In genomic region chr7:152894295-152895170, GRCh38 we compare ENCODE assay signal across 9 cellular contexts.
A peak's percentile ranks its signal among the peaks of the same experiment; 100 is the strongest.
DNase-seq lines count a peak whose midpoint lies in the region; ATAC-seq and TF ChIP-seq lines count a peak whose summit lies in the region.
"Had no signal": no experiment of that assay in that cellular context is flagged by ENCODE, and none has a peak within 500 bp of the region (broad histone marks: within the 10 kb centered on the region; RNA-seq: fewer than 3 reads in every experiment).

No MANE protein-coding gene starts in this region.

- DNase-seq in CD8-positive, alpha-beta T cell: peak in 1 of 7 experiments; percentile 48
- DNase-seq in HuH-7 (ENCODE audit: low spot score) (peak; percentile 91), astrocyte of the cerebellum (ENCODE audit: low read depth) (no peak), type B pancreatic cell (ENCODE audit: extremely low spot score, unreplicated experiment) (no peak), amniotic stem cell (lab: John Stamatoyannopoulos, UW) (no peak)
- DNase-seq in stimulated activated naive CD4-positive, alpha-beta T cell treated with Interleukin-2 at 50 U/mL for 16 hours (lab: John Stamatoyannopoulos, UW): no peak

- H3K36me3 ChIP-seq in CD8-positive, alpha-beta T cell (ENCODE audit: insufficient read depth, low read length): no peaks in the 10 kb centered on the region
- H3K36me3 ChIP-seq in liver (ENCODE audit: control insufficient read depth in 4 of 4, insufficient read depth in 3 of 4, low read depth in 1 of 4, low read length in 3 of 4): no peaks in the 10 kb centered on the region

- CTCF ChIA-PET in CD8-positive, alpha-beta T cell (lab: Charles Lee): interaction anchor here (1.1 kb wide), 1 partner anchor 11 kb away, joined by 3 read pairs; no protein-coding TSS in a partner anchor

- TF ChIP-seq CTCF in CD8-positive, alpha-beta T cell (IDR thresholded peaks at IDR 0.05): peak; percentile 59
- TF ChIP-seq CTCF in astrocyte of the cerebellum (IDR thresholded peaks at IDR 0.05; ENCODE audit: low read depth, low read length, missing control alignments) (peak; percentile 74), liver (IDR thresholded peaks at IDR 0.05; ENCODE audit: low read depth, low read length, missing input control) (peak; percentile 69), type B pancreatic cell (conservative IDR thresholded peaks at IDR 0.05) (peak; percentile 97)

- TF ChIP-seq RAD21 in liver (IDR thresholded peaks at IDR 0.05): peak; percentile 79 to 82

- H3K4me1 ChIP-seq in CD8-positive, alpha-beta T cell (ENCODE audit: insufficient read depth, low read length): peaks cover 3% of the 10 kb centered on the region
- H3K4me1 ChIP-seq in liver (ENCODE audit: control insufficient read depth in 4 of 4, insufficient read depth in 4 of 4, low read length in 3 of 4): peaks cover 2 to 16% (median 9%) of the 10 kb centered on the region in 4 donors

- intact Hi-C loops in CD8-positive, alpha-beta T cell (cut with DNase I, micrococcal nuclease): loop anchor here in 1 of 2 experiments (10.0 kb wide), 1 partner anchor 1610 kb away; no protein-coding TSS in a partner anchor

- POLR2A ChIA-PET in CD8-positive, alpha-beta T cell (lab: Charles Lee): no interaction called here

- H3K9me3 Mint-ChIP-seq in CD8-positive, alpha-beta T cell: no peaks in the 10 kb centered on the region
- H3K9me3 Mint-ChIP-seq in type B pancreatic cell: no peaks in the 10 kb centered on the region

- no peak overlapping the region for H3K4me3 Mint-ChIP-seq in CD8-positive, alpha-beta T cell
- H3K4me3 Mint-ChIP-seq in type B pancreatic cell: no peak overlapping the region

- no peak overlapping the region for H3K4me3 ChIP-seq in CD8-positive, alpha-beta T cell (ENCODE audit: low read depth, low read length)
- H3K4me3 ChIP-seq in astrocyte of the cerebellum (ENCODE audit: low read depth, low read length) (no peak overlapping the region), liver (ENCODE audit: low read depth in 1 of 3, low read length in 3 of 3) (no peak overlapping the region)

- no peak overlapping the region for H3K27ac ChIP-seq in CD8-positive, alpha-beta T cell (ENCODE audit: low read depth, low read length)
- H3K27ac ChIP-seq in liver (ENCODE audit: low read depth in 1 of 2, low read length in 2 of 2): no peak overlapping the region

- no peaks in the 10 kb centered on the region for H3K36me3 Mint-ChIP-seq in CD8-positive, alpha-beta T cell
- no peaks in the 10 kb centered on the region for H3K36me3 Mint-ChIP-seq in type B pancreatic cell

- H3K4me1 Mint-ChIP-seq in CD8-positive, alpha-beta T cell (ENCODE audit: low read depth): peaks cover 2% of the 10 kb centered on the region
- H3K4me1 Mint-ChIP-seq in type B pancreatic cell (ENCODE audit: unreplicated experiment): no peaks in the 10 kb centered on the region
- H3K4me1 Mint-ChIP-seq: IgD-negative memory B cell had no signal

- no peak overlapping the region for H3K9ac ChIP-seq in liver (ENCODE audit: low read depth in 1 of 2, low read length in 2 of 2)

- H3K27me3 Mint-ChIP-seq in CD8-positive, alpha-beta T cell (ENCODE audit: low read depth): peaks cover 7% of the 10 kb centered on the region
- peaks cover 19% of the 10 kb centered on the region for H3K27me3 Mint-ChIP-seq in type B pancreatic cell

- WGBS in liver: 34% methylated on average over 52 of the region's 52 CpGs

- no peaks in the 10 kb centered on the region for H3K9me3 ChIP-seq in CD8-positive, alpha-beta T cell (ENCODE audit: low read length)
- no peaks in the 10 kb centered on the region for H3K9me3 ChIP-seq in liver (ENCODE audit: control insufficient read depth in 4 of 4, low read length in 3 of 4)

- no peak for ATAC-seq in CD8-positive, alpha-beta T cell
- ATAC-seq in GM18907 (IDR thresholded peaks at IDR 0.05; ENCODE audit: unreplicated experiment): peak; percentile 58

- H3K27ac Mint-ChIP-seq in CD8-positive, alpha-beta T cell: no peak overlapping the region
- H3K27ac Mint-ChIP-seq in type B pancreatic cell: no peak overlapping the region
- H3K27ac Mint-ChIP-seq: IgD-negative memory B cell had no signal

- no peaks in the 10 kb centered on the region for H3K27me3 ChIP-seq in CD8-positive, alpha-beta T cell (ENCODE audit: insufficient read depth, low read length)
- H3K27me3 ChIP-seq in liver (ENCODE audit: control insufficient read depth in 4 of 4, insufficient read depth in 4 of 4, low read length in 3 of 4): no peaks in the 10 kb centered on the region

- in situ Hi-C loops in astrocyte of the cerebellum (cut with HindIII; ENCODE audit: low sequenced_read_pairs): no loop called here

TF ChIP-seq in liver, 16 proteins besides CTCF, POLR2A, EP300 and RAD21:
- TF ChIP-seq HNF4A (conservative IDR thresholded peaks at IDR 0.05) (peak in 1 of 2 donors; percentile 19), MAX (IDR thresholded peaks at IDR 0.05) (no peak)
